In the genomic region with DNA sequence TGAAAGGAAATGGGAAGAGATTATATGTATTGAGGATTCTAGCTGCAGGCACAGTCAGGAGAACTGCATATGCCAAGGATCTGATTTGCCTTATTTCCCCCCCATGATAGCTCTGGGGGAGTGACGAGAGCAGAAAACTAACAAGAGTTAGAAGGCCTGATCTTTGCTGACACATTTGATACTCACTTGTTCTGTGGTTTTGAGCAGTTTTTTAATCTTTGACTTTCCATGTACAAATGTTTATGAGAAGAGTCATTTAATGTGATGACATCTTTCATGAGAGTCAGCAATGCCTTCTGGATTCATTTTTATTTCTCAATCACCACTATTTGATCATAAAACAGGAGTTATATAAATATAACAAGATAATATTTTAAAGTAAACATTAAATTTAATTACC, we compare ENCODE assay signal across 23 cellular contexts. TPM values are rescaled to one million over a fixed set of nuclear protein-coding genes. Genes with fewer than 3 reads are reported as not detected.
DNase-seq lines count a peak whose midpoint lies in the region; ATAC-seq and TF ChIP-seq lines count a peak whose summit lies in the region.
"Had no signal": no experiment of that assay in that cellular context is flagged by ENCODE, and none has a peak within 500 bp of the region (broad histone marks: within the 10 kb centered on the region; RNA-seq: fewer than 3 reads in every experiment).

No MANE protein-coding gene starts in this region.

- dilution Hi-C loops in IMR-90 (cut with HindIII; ENCODE audit: low sequenced_read_pairs, unreplicated experiment) (no loop called here), mammary epithelial cell (cut with HindIII; ENCODE audit: low sequenced_read_pairs) (no loop called here)

- TF ChIP-seq CTCF in AG09309 (IDR thresholded peaks at IDR 0.05; ENCODE audit: control insufficient read depth, insufficient read depth, low read depth, low read length, missing control alignments) = no peak
- no peak for TF ChIP-seq CTCF in IMR-90 (conservative IDR thresholded peaks at IDR 0.05; ENCODE audit: low read depth, low read length)
- TF ChIP-seq CTCF in mammary epithelial cell (conservative IDR thresholded peaks at IDR 0.05 in 1 of 2, IDR thresholded peaks at IDR 0.05 in 1 of 2; ENCODE audit: extremely low read depth in 1 of 2, insufficient read depth in 1 of 2, low read depth in 1 of 2, low read length in 2 of 2) = no peak

- no peak overlapping the region for H4K8ac ChIP-seq in IMR-90 (ENCODE audit: low read depth in 2 of 2, low read length in 2 of 2)

- H4K5ac ChIP-seq in IMR-90 (ENCODE audit: low read depth, low read length) = no peak overlapping the region

- H3K9me3 ChIP-seq in IMR-90 (ENCODE audit: control insufficient read depth, insufficient read depth, low read length) (peaks cover 7% of the 10 kb centered on the region), mammary epithelial cell (replicated peaks; ENCODE audit: insufficient read depth, low read length) (peaks cover 17% of the 10 kb centered on the region)
- H3K9me3 ChIP-seq: BE2C, right lobe of liver had no signal

- no peak overlapping the region for H2AK5ac ChIP-seq in IMR-90 (ENCODE audit: low read depth, low read length)

- POLR2A ChIA-PET in IMR-90 (lab: Charles Lee; ENCODE audit: unreplicated experiment) = no interaction called here

- no peak overlapping the region for H3K9ac ChIP-seq in IMR-90 (ENCODE audit: low read depth, low read length)
- H3K9ac ChIP-seq in mammary epithelial cell (ENCODE audit: insufficient read depth, low read length) = no peak overlapping the region

- H3K4ac ChIP-seq in IMR-90 (ENCODE audit: low read depth, low read length) = no peak overlapping the region

- CTCF ChIA-PET in IMR-90 (lab: Yijun Ruan, JAX) = no interaction called here
- CTCF ChIA-PET in mammary epithelial cell (lab: Charles Lee; ENCODE audit: low non-redundant PET) = no interaction called here

- intact Hi-C loops in IMR-90 (cut with micrococcal nuclease) (loop anchor here (5.0 kb wide), 1 partner anchor 70 kb away; no protein-coding TSS in a partner anchor), mammary epithelial cell (cut with micrococcal nuclease) (no loop called here)

- whole genome bisulfite sequencing in IMR-90 (ENCODE audit: extremely low coverage in 2 of 2, insufficient read length in 1 of 2), 2 experiments = no CpG with 5 or more reads among the region's 1 CpG
- WGBS in mammary epithelial cell (ENCODE audit: low coverage, missing lambda C conversion rate) = 0% methylated on average over 1 of the region's 1 CpG

- no TSS peak for BruUV-seq in IMR-90 (replicated peaks; lab: Mats Ljungman, UMichigan)
- BruUV-seq in mammary epithelial cell (replicated peaks; lab: Mats Ljungman, UMichigan) = no TSS peak

- no peak overlapping the region for H2BK120ac ChIP-seq in IMR-90 (ENCODE audit: low read depth, low read length)

- ATAC-seq in IMR-90 (ENCODE audit: low read depth) (peak; percentile 37), GM18861 (IDR thresholded peaks at IDR 0.05; ENCODE audit: unreplicated experiment) (no peak), GM19455 (IDR thresholded peaks at IDR 0.05; ENCODE audit: unreplicated experiment) (no peak)
- ATAC-seq: right lobe of liver had no signal

- H3K36me3 ChIP-seq in IMR-90 (ENCODE audit: control insufficient read depth, insufficient read depth, low read length) (no peaks in the 10 kb centered on the region), mammary epithelial cell (ENCODE audit: insufficient read depth, low read length) (no peaks in the 10 kb centered on the region)
- H3K36me3 ChIP-seq: BE2C, right lobe of liver had no signal

- H3K4me3 ChIP-seq in AG09309 (ENCODE audit: control insufficient read depth, low read depth, low read length) = no peak overlapping the region
- no peak overlapping the region for H3K4me3 ChIP-seq in IMR-90 (ENCODE audit: insufficient read depth, low read depth, low read length)
- H3K4me3 ChIP-seq in mammary epithelial cell (replicated peaks in 1 of 3; ENCODE audit: insufficient read depth in 1 of 3, low read depth in 2 of 3, low read length in 3 of 3) = no peak overlapping the region
- H3K4me3 ChIP-seq: right lobe of liver had no signal

- H2AFZ ChIP-seq in IMR-90 (replicated peaks; ENCODE audit: low read length, poor library complexity) = no peak overlapping the region
- H2AFZ ChIP-seq in mammary epithelial cell (ENCODE audit: low read depth, low read length) = no peak overlapping the region

- DNase-seq in AG09309 (ENCODE audit: low read depth) (peak; percentile 89), IMR-90 (peak; percentile 89), mammary epithelial cell (peak; percentile 93), hepatic stellate cell (ENCODE audit: low spot score) (peak; percentile 41), A172 (ENCODE audit: low spot score) (no peak)
- no peak for DNase-seq in activated CD4-positive, alpha-beta T cell treated with anti-CD3 and anti-CD28 coated beads for 1 hour
- DNase-seq: activated CD4-positive, alpha-beta T cell treated with anti-CD3 and anti-CD28 coated beads, Interleukin-2, amount 50 U/mL, for 4 hours; activated T-cell treated with anti-CD3 and anti-CD28 coated beads, Interleukin-2, amount 50 U/mL, for 48 hours; BE2C; hippocampal formation; left cardiac atrium; MV-4-11; NCI-H2081 treated with DMSO at 0.1 percent for 48 hours; NCI-H69; right lobe of liver; stimulated activated CD4-positive, alpha-beta T cell treated with anti-CD3 and anti-CD28 coated beads, Interleukin-2, amount 100 ng/mL, for 48 hours; stimulated activated CD8-positive, alpha-beta memory T cell treated with anti-CD3 and anti-CD28 coated beads, Interleukin-4, amount 100 ng/mL, for 48 hours had no signal

- H4K20me1 ChIP-seq in IMR-90 (ENCODE audit: insufficient read depth, low read length) = no peaks in the 10 kb centered on the region
- H4K20me1 ChIP-seq in mammary epithelial cell (ENCODE audit: insufficient read depth, low read length) = no peaks in the 10 kb centered on the region

- no peak overlapping the region; the same call in 1 of the 2 replicates for H3K18ac ChIP-seq in IMR-90 (ENCODE audit: low read depth, low read length)

- H3K27me3 ChIP-seq in IMR-90 (ENCODE audit: control insufficient read depth, insufficient read depth, low read length) (no peaks in the 10 kb centered on the region), mammary epithelial cell (ENCODE audit: insufficient read depth, low read length) (no peaks in the 10 kb centered on the region)
- H3K27me3 ChIP-seq: BE2C, right lobe of liver had no signal

- no peak overlapping the region for H3K56ac ChIP-seq in IMR-90 (ENCODE audit: extremely low read depth, insufficient read depth, low read length)

- H3K4me2 ChIP-seq in IMR-90 (ENCODE audit: low read depth, low read length) (no peak overlapping the region; the same call in 1 of the 2 replicates), mammary epithelial cell (ENCODE audit: insufficient read depth, low read depth, low read length) (peak overlapping the region; percentile 18)

- H3K27ac ChIP-seq in IMR-90 (ENCODE audit: insufficient read depth, low read length) = no peak overlapping the region
- H3K27ac ChIP-seq in mammary epithelial cell (ENCODE audit: insufficient read depth, low read depth, low read length) = peak overlapping the region; percentile 80
- H3K27ac ChIP-seq: right lobe of liver had no signal

- 0 out of 2 replicates have a peak overlapping the region, but pooled peaks have one; percentile 7 for H3K14ac ChIP-seq in IMR-90 (replicated peaks; ENCODE audit: low read depth, low read length)

- H2AK9ac ChIP-seq in IMR-90 (replicated peaks; ENCODE audit: low read depth, low read length, poor library complexity) = no peak overlapping the region

- no peak for TF ChIP-seq POLR2A in IMR-90 (IDR thresholded peaks at IDR 0.05; ENCODE audit: low read depth, low read length)

- no peaks in the 10 kb centered on the region for H3K79me2 ChIP-seq in mammary epithelial cell (ENCODE audit: insufficient read depth, low read length)

- H3K79me1 ChIP-seq in IMR-90 (ENCODE audit: low read depth in 1 of 2, low read length in 2 of 2) = no peaks in the 10 kb centered on the region

- H4K91ac ChIP-seq in IMR-90 (ENCODE audit: insufficient read depth, low read depth, low read length) = no peak overlapping the region

- no peak overlapping the region for H3K23ac ChIP-seq in IMR-90 (ENCODE audit: low read depth, low read length)

- H2BK15ac ChIP-seq in IMR-90 (ENCODE audit: low read depth, low read length) = no peak overlapping the region

- peak overlapping the region; percentile 61 for H2BK5ac ChIP-seq in IMR-90 (ENCODE audit: low read depth, low read length, poor library complexity, severe bottlenecking)

- H2BK20ac ChIP-seq in IMR-90 (ENCODE audit: low read depth, low read length) = 0 out of 2 replicates have a peak overlapping the region, but pooled peaks have one; percentile 21

- H3K4me1 ChIP-seq in IMR-90 (ENCODE audit: control insufficient read depth, insufficient read depth, low read length) (peaks cover 2% of the 10 kb centered on the region; the same call in 1 of the 2 replicates), mammary epithelial cell (ENCODE audit: insufficient read depth, low read length) (peaks cover 16% of the 10 kb centered on the region)
- H3K4me1 ChIP-seq: BE2C, right lobe of liver had no signal

- no peaks in the 10 kb centered on the region for H3K9me1 ChIP-seq in IMR-90 (ENCODE audit: insufficient read depth, low read length)

- in situ Hi-C loops in IMR-90 (cut with MboI; ENCODE audit: low sequenced_read_pairs) = no loop called here
- in situ Hi-C loops in mammary epithelial cell (cut with MboI; ENCODE audit: low sequenced_read_pairs in 2 of 2) = no loop called here

- TF ChIP-seq RAD21 in IMR-90 (IDR thresholded peaks at IDR 0.05; ENCODE audit: low read length) = no peak

TF ChIP-seq in IMR-90, 13 proteins besides CTCF, POLR2A, EP300 and RAD21 (continues in another document):
- TF ChIP-seq BHLHE40 (IDR thresholded peaks at IDR 0.05; ENCODE audit: low read depth, low read length) = 0 out of 2 replicates have a peak, but pooled peaks have one; percentile 3
- TF ChIP-seq MXI1 (IDR thresholded peaks at IDR 0.05; ENCODE audit: borderline replicate concordance, low read depth, low read length) = no peak
- TF ChIP-seq SMC3 (IDR thresholded peaks at IDR 0.05; ENCODE audit: low read depth, low read length) = no peak
- TF ChIP-seq RFX5 (IDR thresholded peaks at IDR 0.05; ENCODE audit: low read depth, low read length) = no peak

RNA-seq across cellular contexts. Expression of gene SERPINB7, which starts 12.7 kb away (rescaled TPM):
- total RNA-seq in IMR-90 (2012; rRNA removed) (100 and 120 TPM in 2 replicates), mammary epithelial cell (10 to 100 TPM; 13.5 to 42.6 TPM)
- polyA plus RNA-seq in IMR-90 (2012; rRNA removed) (76.5 and 79.9 TPM in 2 replicates), mammary epithelial cell (53.2 TPM)
- 21.4 and 33.7 TPM in 2 replicates for polyA plus RNA-seq in IMR-90 (2012; cell fraction: cytosol; rRNA removed)
- 4.6 and 37.3 TPM in 2 replicates for polyA plus RNA-seq in IMR-90 (2012; cell fraction: nucleus; rRNA removed; ENCODE audit: low replicate concordance)
- polyA minus RNA-seq in mammary epithelial cell = 85.5 TPM
- 5.6 and 8.9 TPM in 2 replicates for total RNA-seq in A172 (2014; rRNA removed; shearing (Covaris generic))
- total RNA-seq: left cardiac atrium, mononuclear cell, OCI-LY7, right lobe of liver, temporal lobe had no signal

RNA-seq across cellular contexts. Expression of gene SERPINB11, which starts 59.8 kb away (rescaled TPM):
- total RNA-seq in IMR-90 (2012; rRNA removed) (0.18 TPM in 1 of 2 replicates, not detected in the other), mammary epithelial cell (not detected)
- polyA plus RNA-seq in IMR-90 (2012; rRNA removed) (0.12 TPM in 1 of 2 replicates, not detected in the other), mammary epithelial cell (not detected)
- not detected in 2 replicates for polyA plus RNA-seq in IMR-90 (2012; cell fraction: cytosol; rRNA removed)
- 0.05 TPM in 2 replicates for polyA plus RNA-seq in IMR-90 (2012; cell fraction: nucleus; rRNA removed; ENCODE audit: low replicate concordance)
- polyA minus RNA-seq in mammary epithelial cell = not detected
- not detected in 2 replicates for total RNA-seq in A172 (2014; rRNA removed; shearing (Covaris generic))
- total RNA-seq: epithelial cell of proximal tubule, left cardiac atrium, mononuclear cell, OCI-LY7, right lobe of liver, temporal lobe had no signal

Comparison
In these comparisons a context has a peak if more than half of its experiments do, and no peak if none do; other contexts are left out.
1. DNase-seq: peak in AG09309 (single experiment), IMR-90 (single experiment), mammary epithelial cell (single experiment) and hepatic stellate cell (single experiment); none in activated CD4-positive, alpha-beta T cell treated with anti-CD3 and anti-CD28 coated beads for 1 hour (single experiment) and A172 (single experiment).